Comparison of ENCODE assay signal across 8 cellular contexts in genomic region chr14:77032483-77032853, GRCh38. TPM values are rescaled to one million over a fixed set of nuclear protein-coding genes. Genes with fewer than 3 reads are reported as not detected.
DNase-seq lines count a peak whose midpoint lies in the region; ATAC-seq and TF ChIP-seq lines count a peak whose summit lies in the region.

No MANE protein-coding gene starts in this region.

- H3K4me1 ChIP-seq in left ventricle myocardium inferior (peaks cover 85% of the 10 kb centered on the region), mucosa of rectum (ENCODE audit: control insufficient read depth in 2 of 2, insufficient read depth in 2 of 2, low read length in 2 of 2) (peaks cover 46 to 50% of the 10 kb centered on the region in 2 donors), aorta (ENCODE audit: control insufficient read depth in 1 of 2, insufficient read depth in 2 of 2, low read length in 2 of 2) (peaks cover 0 to 5% of the 10 kb centered on the region in 2 donors)

- peak overlapping the region; percentile 96 to 99 (median 98) for H3K27ac Mint-ChIP-seq in brain

- DNase-seq in left ventricle myocardium inferior, result no peak
- no peak for DNase-seq in Right ventricle myocardium inferior (ENCODE audit: missing footprints)
- DNase-seq in aorta, result no peak
- DNase-seq in stimulated activated CD4-positive, alpha-beta T cell treated with anti-CD3 and anti-CD28 coated beads, Interleukin-12 subunit alpha, Interleukin-12 subunit beta, amount 100 ng/mL, for 4 hours, result no peak
- DNase-seq in GM03348 (ENCODE audit: low spot score), result no peak

- H3K9me3 Mint-ChIP-seq in brain, result peaks cover 0 to 5% (median 0%) of the 10 kb centered on the region in 5 experiments

- H3K9me3 ChIP-seq in left ventricle myocardium inferior (replicated peaks) (no peaks in the 10 kb centered on the region), mucosa of rectum (ENCODE audit: control insufficient read depth in 2 of 2, low read length in 2 of 2) (no peaks in the 10 kb centered on the region), aorta (ENCODE audit: control insufficient read depth, low read length) (no peaks in the 10 kb centered on the region)

- no peak for ATAC-seq in Right ventricle myocardium inferior
- ATAC-seq in aorta (ENCODE audit: low FRiP score), result no peak
- ATAC-seq in GM21423 (IDR thresholded peaks at IDR 0.05; ENCODE audit: unreplicated experiment), result no peak

- peak overlapping the region; percentile 80 to 87 (median 83) for H3K4me3 Mint-ChIP-seq in brain

- H3K27me3 ChIP-seq in left ventricle myocardium inferior (ENCODE audit: low read depth) (no peaks in the 10 kb centered on the region), mucosa of rectum (ENCODE audit: control insufficient read depth in 2 of 2, insufficient read depth in 2 of 2, low read length in 2 of 2) (no peaks in the 10 kb centered on the region), aorta (ENCODE audit: control insufficient read depth in 1 of 2, insufficient read depth in 2 of 2, low read length in 1 of 2) (no peaks in the 10 kb centered on the region)

- peaks cover 89% of the 10 kb centered on the region for H3K4me1 Mint-ChIP-seq in brain

- no peaks in the 10 kb centered on the region for H3K36me3 Mint-ChIP-seq in brain

- H3K36me3 ChIP-seq in left ventricle myocardium inferior (no peaks in the 10 kb centered on the region), mucosa of rectum (ENCODE audit: control insufficient read depth in 2 of 2, insufficient read depth in 2 of 2, low read length in 2 of 2) (no peaks in the 10 kb centered on the region), aorta (ENCODE audit: control insufficient read depth in 1 of 2, insufficient read depth in 2 of 2, low read length in 1 of 2) (no peaks in the 10 kb centered on the region)

- H3K27ac ChIP-seq in left ventricle myocardium inferior (replicated peaks) (peak overlapping the region; percentile 100), mucosa of rectum (ENCODE audit: low read depth in 2 of 2, low read length in 2 of 2) (peak overlapping the region; percentile 96 to 99), aorta (ENCODE audit: low read depth in 1 of 2, low read length in 2 of 2) (peak overlapping the region; percentile 85 to 98)

- WGBS in aorta, 2 donors, result 5 to 9% methylated on average over 12 of the region's 12 CpGs

- H3K27me3 Mint-ChIP-seq in brain, result peaks cover 5% of the 10 kb centered on the region

- peak overlapping the region; percentile 84 to 96 for H3K9ac ChIP-seq in mucosa of rectum (ENCODE audit: low read depth in 1 of 2, low read length in 2 of 2)

- H3K4me3 ChIP-seq in left ventricle myocardium inferior (peak overlapping the region; percentile 79), mucosa of rectum (ENCODE audit: low read length in 2 of 2) (peak overlapping the region in 1 of 2 donors; percentile 81), aorta (ENCODE audit: low read length in 2 of 2) (no peak overlapping the region)

- TF ChIP-seq CTCF in left ventricle myocardium inferior (IDR thresholded peaks at IDR 0.05; ENCODE audit: borderline replicate concordance) (no peak), brain (conservative IDR thresholded peaks at IDR 0.05) (no peak)

- intact Hi-C loops in left ventricle myocardium inferior (cut with micrococcal nuclease) (no loop called here), Right ventricle myocardium inferior (cut with DNase I) (no loop called here), aorta (cut with DNase I) (no loop called here)

RNA-seq across cellular contexts. Expression of gene IRF2BPL, which starts 4.0 kb away (rescaled TPM):
- total RNA-seq in left ventricle myocardium inferior, result 35.5 TPM
- 41.1 TPM for total RNA-seq in Right ventricle myocardium inferior
- 49.8 TPM for polyA plus RNA-seq in brain (ENCODE audit: insufficient read depth, low read depth, low replicate concordance)
- 10 to 100 TPM; 34.7 to 59.6 TPM for total RNA-seq in aorta
- 10 to 100 TPM in 1 of 2 donors, 1 to 10 TPM in 1; 3.4 to 13.0 TPM for polyA plus RNA-seq in aorta
